13 cellular contexts compared by ENCODE assay signal in genomic region chr14:105940534-105941225, GRCh38.
"Had no signal": no experiment of that assay in that cellular context is flagged by ENCODE, and none has a peak within 500 bp of the region (broad histone marks: within the 10 kb centered on the region; RNA-seq: fewer than 3 reads in every experiment).

No MANE protein-coding gene starts in this region.

- H3K9me3 ChIP-seq: gastrocnemius medialis had no signal

- H3K4me1 ChIP-seq: gastrocnemius medialis, left lung had no signal

- H3K4me3 ChIP-seq: gastrocnemius medialis, left lung had no signal

- H3K36me3 ChIP-seq: gastrocnemius medialis, left lung had no signal

- DNase-seq: activated CD4-positive, alpha-beta T cell treated with anti-CD3 and anti-CD28 coated beads, Interleukin-2, amount 50 U/mL, for 4 hours; activated CD4-positive, CD25-positive, alpha-beta regulatory T cell treated with anti-CD3 and anti-CD28 coated beads, Interleukin-2, amount 50 U/mL, for 72 hours; activated naive CD4-positive, alpha-beta T cell; activated naive CD8-positive, alpha-beta T cell treated with anti-CD3 and anti-CD28 coated beads, Interleukin-2, amount 50 U/mL, for 24 hours; activated T-cell treated with anti-CD3 and anti-CD28 coated beads, Interleukin-2, amount 50 U/mL, for 72 hours; aorta; cerebellar nuclear complex; erythroblast; gastrocnemius medialis; left lung; mesenchymal stem cell had no signal

- H3K27ac Mint-ChIP-seq: activated naive CD8-positive, alpha-beta T cell treated with anti-CD3 and anti-CD28 coated beads, Interleukin-2, amount 50 U/mL, for 24 hours; activated T-cell treated with anti-CD3 and anti-CD28 coated beads, Interleukin-2, amount 50 U/mL, for 72 hours had no signal

- H3K4me3 Mint-ChIP-seq: activated naive CD8-positive, alpha-beta T cell treated with anti-CD3 and anti-CD28 coated beads, Interleukin-2, amount 50 U/mL, for 24 hours; activated T-cell treated with anti-CD3 and anti-CD28 coated beads, Interleukin-2, amount 50 U/mL, for 72 hours; neural crest cell had no signal

- ATAC-seq: activated naive CD8-positive, alpha-beta T cell treated with anti-CD3 and anti-CD28 coated beads, Interleukin-2, amount 50 U/mL, for 24 hours; activated T-cell treated with anti-CD3 and anti-CD28 coated beads, Interleukin-2, amount 50 U/mL, for 72 hours; gastrocnemius medialis; left lung; sciatic nerve had no signal

- H3K27me3 ChIP-seq: gastrocnemius medialis had no signal

- H3K27ac ChIP-seq: gastrocnemius medialis, left lung had no signal

- H3K4me1 Mint-ChIP-seq: neural crest cell had no signal
